ENCODE assay signal across 18 cellular contexts in genomic region chr10:44161196-44161595, GRCh38.
"Had no signal": no experiment of that assay in that cellular context is flagged by ENCODE, and none has a peak within 500 bp of the region (broad histone marks: within the 10 kb centered on the region; RNA-seq: fewer than 3 reads in every experiment).

No MANE protein-coding gene starts in this region.

- H3K4me3 Mint-ChIP-seq: naive B cell, nephron, type B pancreatic cell had no signal

- H3K27me3 ChIP-seq: colonic mucosa, foreskin keratinocyte, neutrophil, suprapubic skin, thyroid gland had no signal

- H3K27me3 Mint-ChIP-seq: naive B cell, type B pancreatic cell had no signal

- DNase-seq: colonic mucosa; dermis blood vessel endothelial cell; erythroblast; foreskin keratinocyte; islet precursor cell; lower lobe of right lung; mesenchymal stem cell; naive B cell; right cardiac atrium; small intestine; stimulated activated CD4-positive, alpha-beta T cell treated with anti-CD3 and anti-CD28 coated beads, Interleukin-12 subunit alpha, Interleukin-12 subunit beta, amount 100 ng/mL, for 4 hours; stimulated activated naive CD4-positive, alpha-beta T cell; thyroid gland had no signal

- H3K27ac Mint-ChIP-seq: naive B cell, type B pancreatic cell had no signal

- H3K4me3 ChIP-seq: colonic mucosa, lower lobe of right lung, suprapubic skin, thyroid gland had no signal

- H3K4me1 ChIP-seq: colonic mucosa, foreskin keratinocyte, lower lobe of right lung, suprapubic skin, thyroid gland had no signal

- H3K36me3 Mint-ChIP-seq: naive B cell, type B pancreatic cell had no signal

- H3K36me3 ChIP-seq: colonic mucosa, lower lobe of right lung, neutrophil, suprapubic skin, thyroid gland had no signal

- H3K4me1 Mint-ChIP-seq: naive B cell had no signal

- ATAC-seq: foreskin keratinocyte, left lobe of liver, lower lobe of right lung, right cardiac atrium had no signal

- H3K27ac ChIP-seq: colonic mucosa, foreskin keratinocyte, lower lobe of right lung, neutrophil, suprapubic skin, thyroid gland had no signal

- H3K9me3 ChIP-seq: colonic mucosa, neutrophil, thyroid gland had no signal
